Comparison of ENCODE assay signal across 9 cellular contexts in the genomic region with DNA sequence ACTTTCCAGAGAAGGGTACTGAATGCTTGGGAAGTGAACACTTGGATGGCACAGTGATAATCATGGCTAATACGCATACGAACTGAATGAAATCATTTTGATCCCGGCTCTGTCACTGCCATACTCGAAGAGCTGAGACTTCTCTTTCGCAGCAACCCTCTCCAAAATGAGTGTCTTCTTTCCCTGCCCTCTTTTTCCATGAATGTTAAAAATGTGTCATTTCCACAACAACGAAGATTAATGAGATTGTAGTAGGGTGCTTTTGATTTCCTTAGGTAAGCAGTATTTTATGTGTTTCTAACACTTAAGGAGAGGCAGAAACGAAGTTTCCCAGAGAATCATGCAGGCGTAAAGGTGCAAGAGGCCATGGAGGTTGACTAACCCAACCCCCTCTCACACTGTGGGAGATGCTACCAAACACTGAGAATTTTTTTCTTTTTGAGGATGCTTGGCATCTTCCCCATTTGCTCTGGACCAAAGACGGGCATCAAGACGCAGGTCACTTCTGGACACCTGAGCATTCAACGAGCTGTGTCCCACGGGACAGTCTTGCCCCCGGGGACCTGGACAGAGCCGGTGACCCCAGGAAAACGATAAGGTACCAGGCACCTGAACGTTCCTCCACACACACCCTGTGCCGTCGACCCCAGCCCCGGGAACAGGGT. TPM values are rescaled to one million over a fixed set of nuclear protein-coding genes. Genes with fewer than 3 reads are reported as not detected.
A peak's percentile ranks its signal among the peaks of the same experiment; 100 is the strongest.
DNase-seq lines count a peak whose midpoint lies in the region; ATAC-seq, FAIRE-seq and TF ChIP-seq lines count a peak whose summit lies in the region.
"Had no signal": no experiment of that assay in that cellular context is flagged by ENCODE, and none has a peak within 500 bp of the region (broad histone marks: within the 10 kb centered on the region; RNA-seq: fewer than 3 reads in every experiment).

No MANE protein-coding gene starts in this region.

- intact Hi-C loops in adrenal gland (cut with DNase I) (no loop called here), kidney (cut with DNase I) (no loop called here)

- DNase-seq in NCI-H510A treated with DMSO at 0.1 percent for 48 hours (lab: John Stamatoyannopoulos, UW) = peak; percentile 35
- DNase-seq in NCI-H510A (lab: John Stamatoyannopoulos, UW) = no peak
- DNase-seq in HuH-7.5 (ENCODE audit: low spot score) = peak; percentile 20
- peak in 2 of 7 donors; percentile 11 to 19 for DNase-seq in adrenal gland
- DNase-seq in kidney = no peak
- no peak for DNase-seq in stimulated activated naive CD8-positive, alpha-beta T cell treated with anti-CD3 and anti-CD28 coated beads, Interleukin-15, Interleukin-2, amounts not matched to agents 100 U/mL and 50 U/mL, for 24 hours

- H3K36me3 ChIP-seq in adrenal gland (replicated peaks in 1 of 2) = peaks cover 0 to under 1% of the 10 kb centered on the region in 2 donors
- no peaks in the 10 kb centered on the region for H3K36me3 ChIP-seq in kidney (ENCODE audit: control insufficient read depth in 1 of 2, insufficient read depth in 2 of 2, low read length in 2 of 2)

- H3K4me1 ChIP-seq in adrenal gland (replicated peaks in 1 of 2) (peaks cover 0 to 12% of the 10 kb centered on the region in 2 donors), kidney (ENCODE audit: control insufficient read depth in 1 of 2, insufficient read depth in 1 of 2, low read depth in 1 of 2, low read length in 2 of 2) (no peaks in the 10 kb centered on the region)

- TF ChIP-seq POLR2A in adrenal gland (IDR thresholded peaks at IDR 0.05) = no peak

- TF ChIP-seq CTCF in adrenal gland (IDR thresholded peaks at IDR 0.05) (no peak), kidney (IDR thresholded peaks at IDR 0.05; ENCODE audit: borderline replicate concordance, extremely low read depth, insufficient read depth) (no peak)

- H3K27me3 ChIP-seq in adrenal gland = no peaks in the 10 kb centered on the region

- ATAC-seq in stimulated activated naive CD8-positive, alpha-beta T cell treated with anti-CD3 and anti-CD28 coated beads, Interleukin-15, Interleukin-2, amounts not matched to agents 100 U/mL and 50 U/mL, for 24 hours = peak; percentile 14
- no peak for ATAC-seq in GM18519 (IDR thresholded peaks at IDR 0.05; ENCODE audit: low FRiP score, unreplicated experiment)
- no peak for ATAC-seq in GM21825 (IDR thresholded peaks at IDR 0.05; ENCODE audit: unreplicated experiment)

- H3K4me3 ChIP-seq in adrenal gland (peak overlapping the region in 3 of 4 donors; percentile 51 to 85 (median 82)), kidney (ENCODE audit: low read length in 2 of 2) (peak overlapping the region; percentile 83 to 89)

- H3K9me3 ChIP-seq in adrenal gland (replicated peaks in 1 of 3) (no peaks in the 10 kb centered on the region), kidney (ENCODE audit: control insufficient read depth in 1 of 2, low read length in 2 of 2) (no peaks in the 10 kb centered on the region)

- WGBS in adrenal gland, 4 donors = 7 to 18% (median 13%) methylated on average over 15 to 19 of the region's 19 CpGs

- H3K9ac ChIP-seq in kidney (ENCODE audit: low read length in 2 of 2) = peak overlapping the region; percentile 36 to 98

- H3K27ac ChIP-seq in adrenal gland (peak overlapping the region in 3 of 5 donors; percentile 56 to 89 (median 76)), kidney (ENCODE audit: low read depth in 2 of 2, low read length in 2 of 2) (no peak overlapping the region)

- FAIRE-seq in kidney (lab: Jason Lieb, UNC) = no peak
- FAIRE-seq: G401.6 had no signal

RNA-seq across cellular contexts. Expression of gene COPG2, which starts 0.8 kb away (rescaled TPM):
- total RNA-seq in adrenal gland = 10 to 100 TPM; 30.3 to 73.1 (median 43.4) TPM
- 10 to 100 TPM; 12.2 to 28.6 (median 16.9) TPM for polyA plus RNA-seq in adrenal gland
- 27.6 TPM for total RNA-seq in kidney
- polyA plus RNA-seq in kidney (ENCODE audit: insufficient read depth, low read depth, low replicate concordance) = 12.6 TPM

RNA-seq across cellular contexts. Expression of gene TSGA13, which starts 18.6 kb away (rescaled TPM):
- total RNA-seq in adrenal gland (not detected), kidney (not detected)
- polyA plus RNA-seq in adrenal gland (not detected), kidney (ENCODE audit: insufficient read depth, low read depth, low replicate concordance) (not detected)

Comparison
In these comparisons a context has a peak if more than half of its experiments do, and no peak if none do; other contexts are left out.
1. DNase-seq: peak in NCI-H510A treated with DMSO at 0.1 percent for 48 hours (single experiment) and HuH-7.5 (single experiment); none in NCI-H510A (single experiment), kidney (single experiment) and stimulated activated naive CD8-positive, alpha-beta T cell treated with anti-CD3 and anti-CD28 coated beads, Interleukin-15, Interleukin-2, amounts not matched to agents 100 U/mL and 50 U/mL, for 24 hours (single experiment).
2. H3K27ac ChIP-seq: peak in adrenal gland (3 of 5); none in kidney (0 of 2).